In the genomic region with DNA sequence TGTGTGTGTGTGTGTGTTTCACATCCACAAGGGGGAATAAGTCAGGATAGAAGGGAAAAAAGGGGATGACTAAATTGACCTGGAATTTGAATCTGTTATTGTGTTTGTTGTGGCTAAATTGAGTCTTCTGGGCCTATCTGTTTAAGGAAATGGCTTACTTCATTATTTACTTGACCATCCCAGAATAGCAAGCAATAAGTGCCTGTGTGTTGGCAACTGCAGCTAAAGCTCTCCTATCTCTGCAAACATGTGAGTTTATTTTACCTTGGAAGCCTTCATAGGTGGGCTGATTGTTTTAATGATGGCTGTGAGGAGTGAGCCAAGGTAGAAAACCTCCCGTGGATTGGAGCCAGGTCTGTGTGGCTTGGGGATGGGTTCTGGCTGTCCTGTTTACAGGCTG, we compare ENCODE assay signal across 11 cellular contexts.
DNase-seq lines count a peak whose midpoint lies in the region; ATAC-seq and TF ChIP-seq lines count a peak whose summit lies in the region.
"Had no signal": no experiment of that assay in that cellular context is flagged by ENCODE, and none has a peak within 500 bp of the region (broad histone marks: within the 10 kb centered on the region; RNA-seq: fewer than 3 reads in every experiment).

No MANE protein-coding gene starts in this region.

- ATAC-seq in foreskin keratinocyte = no peak
- no peak for ATAC-seq in upper lobe of right lung
- ATAC-seq in HG03460 (IDR thresholded peaks at IDR 0.05; ENCODE audit: unreplicated experiment) = no peak
- ATAC-seq: A549 had no signal

- intact Hi-C loops in upper lobe of right lung (cut with DNase I) = no loop called here

- TF ChIP-seq CTCF in foreskin keratinocyte (conservative IDR thresholded peaks at IDR 0.05) = no peak
- no peak for TF ChIP-seq CTCF in upper lobe of right lung (IDR thresholded peaks at IDR 0.05)

- DNase-seq in NOMO-1 treated with DMSO at 0.1 percent for 48 hours (lab: John Stamatoyannopoulos, UW; ENCODE audit: unreplicated experiment) = peak; percentile 8
- no peak for DNase-seq in NOMO-1 (lab: John Stamatoyannopoulos, UW; ENCODE audit: unreplicated experiment in 2 of 2)
- DNase-seq in SJSA1 (ENCODE audit: low read depth in 1 of 2, low spot score in 2 of 2) = peak; percentile 67 to 88
- DNase-seq in foreskin keratinocyte = peak; percentile 42 to 67
- DNase-seq in upper lobe of right lung = no peak
- no peak for DNase-seq in SKM-1 (lab: John Stamatoyannopoulos, UW; ENCODE audit: unreplicated experiment)
- DNase-seq in MV-4-11 (lab: John Stamatoyannopoulos, UW) = no peak
- DNase-seq: psoas muscle had no signal

- no peaks in the 10 kb centered on the region for H3K36me3 ChIP-seq in SJSA1
- H3K36me3 ChIP-seq in upper lobe of right lung = no peaks in the 10 kb centered on the region

- peaks cover 23% of the 10 kb centered on the region for H3K4me1 ChIP-seq in SJSA1 (replicated peaks)
- no peaks in the 10 kb centered on the region for H3K4me1 ChIP-seq in foreskin keratinocyte
- H3K4me1 ChIP-seq in upper lobe of right lung = peaks cover 14% of the 10 kb centered on the region
- H3K4me1 ChIP-seq: A549, psoas muscle had no signal

- H3K4me3 ChIP-seq in SJSA1 = no peak overlapping the region
- no peak overlapping the region for H3K4me3 ChIP-seq in upper lobe of right lung
- H3K4me3 ChIP-seq: A549, psoas muscle had no signal

- H3K9me3 ChIP-seq in SJSA1 (replicated peaks) (0 out of 2 replicates have a peak, but pooled peaks cover 2% of the 10 kb centered on the region), upper lobe of right lung (no peaks in the 10 kb centered on the region)
- H3K9me3 ChIP-seq: psoas muscle had no signal

- H3K27me3 ChIP-seq in SJSA1 (replicated peaks) = no peaks in the 10 kb centered on the region
- peaks cover 8% of the 10 kb centered on the region for H3K27me3 ChIP-seq in foreskin keratinocyte
- no peaks in the 10 kb centered on the region for H3K27me3 ChIP-seq in upper lobe of right lung

- H3K27ac ChIP-seq in SJSA1 (0 out of 2 replicates have a peak overlapping the region, but pooled peaks have one; percentile 0), foreskin keratinocyte (no peak overlapping the region), upper lobe of right lung (peak overlapping the region; percentile 51)
- H3K27ac ChIP-seq: A549, KMS-11 had no signal

Comparison
In these comparisons a context has a peak if more than half of its experiments do, and no peak if none do; other contexts are left out.
1. DNase-seq: peak in NOMO-1 treated with DMSO at 0.1 percent for 48 hours (single experiment), SJSA1 (2 of 2) and foreskin keratinocyte (2 of 2); none in NOMO-1 (0 of 2), upper lobe of right lung (single experiment), SKM-1 (single experiment) and MV-4-11 (single experiment).